In genomic region chr6:11297376-11297729, GRCh38 we compare ENCODE assay signal across 28 cellular contexts.
DNase-seq lines count a peak whose midpoint lies in the region; ATAC-seq, FAIRE-seq and TF ChIP-seq lines count a peak whose summit lies in the region.
"Had no signal": no experiment of that assay in that cellular context is flagged by ENCODE, and none has a peak within 500 bp of the region (broad histone marks: within the 10 kb centered on the region; RNA-seq: fewer than 3 reads in every experiment).

No MANE protein-coding gene starts in this region.

- no peak overlapping the region for H2AFZ ChIP-seq in H9 (ENCODE audit: low read length)
- H2AFZ ChIP-seq in neuronal stem cell (ENCODE audit: low read length) = no peak overlapping the region
- H2AFZ ChIP-seq: GM23338 had no signal

- peaks cover 12% of the 10 kb centered on the region in 2 experiments for H3K4me1 Mint-ChIP-seq in H9
- peaks cover 12% of the 10 kb centered on the region for H3K4me1 Mint-ChIP-seq in endothelial cell (ENCODE audit: unreplicated experiment)
- no peaks in the 10 kb centered on the region for H3K4me1 Mint-ChIP-seq in nephron
- H3K4me1 Mint-ChIP-seq: GM23338 had no signal

- H3K36me3 ChIP-seq in neuronal stem cell (replicated peaks in 1 of 2; ENCODE audit: control insufficient read depth in 2 of 2, insufficient read depth in 2 of 2, low read length in 2 of 2) (no peaks in the 10 kb centered on the region), aorta (ENCODE audit: control insufficient read depth in 1 of 2, insufficient read depth in 2 of 2, low read length in 1 of 2) (no peaks in the 10 kb centered on the region)
- H3K36me3 ChIP-seq: HAP-1 had no signal

- intact Hi-C loops in aorta (cut with DNase I) = no loop called here

- no peaks in the 10 kb centered on the region for H3K23me2 ChIP-seq in H9 (ENCODE audit: insufficient read length, low read depth, low read length, poor library complexity, severe bottlenecking)

- no peak for TF ChIP-seq EP300 in A549 (IDR thresholded peaks at IDR 0.05)

- 100% methylated on average over 1 of the region's 1 CpG for WGBS in A549 (ENCODE audit: missing lambda C conversion rate)
- no CpG with 5 or more reads among the region's 1 CpG for WGBS in H9 (ENCODE audit: extremely low coverage, insufficient read length, low lambda C conversion rate)
- WGBS in neuronal stem cell (ENCODE audit: extremely low coverage in 2 of 2, insufficient read length in 2 of 2, insufficient replicate concordance in 1 of 2), 2 donors = no CpG with 5 or more reads among the region's 1 CpG
- WGBS in aorta, 2 donors = 81 to 84% methylated on average over 1 of the region's 1 CpG

- H3K79me1 ChIP-seq in H9 (ENCODE audit: insufficient read depth, low read depth, low read length, poor library complexity, severe bottlenecking) (no peaks in the 10 kb centered on the region), neuronal stem cell (ENCODE audit: low read depth, low read length) (no peaks in the 10 kb centered on the region)

- DNase-seq in A549 (ENCODE audit: low read depth in 1 of 2, low spot score in 1 of 2) (no peak), H9 (no peak), endothelial cell (ENCODE audit: low spot score) (no peak), hepatic stellate cell (ENCODE audit: low spot score) (no peak), neuronal stem cell (ENCODE audit: low spot score) (no peak), aorta (no peak)
- DNase-seq: AML-193; CD4-positive, alpha-beta memory T cell; DMS79 treated with DMSO at 0.1 percent for 48 hours; GF-D8; NCI-H1048; NCI-H1417; NCI-H1694; NCI-H2081; NCI-H2227 treated with DMSO at 0.1 percent for 48 hours; NCI-H526 treated with DMSO at 0.1 percent for 48 hours; SHP77 treated with DMSO at 0.1 percent for 48 hours had no signal

- H3K4ac ChIP-seq in H9 (ENCODE audit: low read depth, low read length) = no peak overlapping the region
- H3K4ac ChIP-seq in neuronal stem cell (ENCODE audit: low read length) = no peak overlapping the region

- no peak overlapping the region for H2AK5ac ChIP-seq in H9 (ENCODE audit: insufficient read length, low read length)
- H2AK5ac ChIP-seq in neuronal stem cell (ENCODE audit: low read depth, low read length) = no peak overlapping the region

- TF ChIP-seq POLR2A in A549 (IDR thresholded peaks at IDR 0.05; ENCODE audit: low read length) = no peak

- H3K4me3 ChIP-seq in A549 (no peak overlapping the region), neuronal stem cell (ENCODE audit: low read length in 2 of 2) (no peak overlapping the region), aorta (ENCODE audit: low read length in 2 of 2) (no peak overlapping the region)
- H3K4me3 ChIP-seq: BLaER1 treated with 17β-estradiol and CSF1 and Interleukin-3, amounts not matched to agents 10 nM and 100 nM; GM23338; HAP-1 had no signal

- H4K8ac ChIP-seq in H9 (replicated peaks; ENCODE audit: insufficient read length, low read depth, low read length) = no peak overlapping the region
- H4K8ac ChIP-seq in neuronal stem cell (ENCODE audit: low read depth, low read length) = no peak overlapping the region

- H3K4me3 Mint-ChIP-seq in H9 (no peak overlapping the region), endothelial cell (ENCODE audit: unreplicated experiment) (no peak overlapping the region), nephron (no peak overlapping the region)
- H3K4me3 Mint-ChIP-seq: CD4-positive, alpha-beta memory T cell; GM23338; IgD-negative memory B cell had no signal

- FAIRE-seq in A549 (lab: Jason Lieb, UNC) = no peak
- FAIRE-seq: A204.1, GM12891 had no signal

- H3T11ph ChIP-seq in H9 (ENCODE audit: low read length) = no peak overlapping the region

- H3K79me2 ChIP-seq in H9 (ENCODE audit: insufficient read depth, low read length) = no peaks in the 10 kb centered on the region

- no peaks in the 10 kb centered on the region for H4K20me1 ChIP-seq in H9 (ENCODE audit: control insufficient read depth, insufficient read depth, insufficient read length)
- H4K20me1 ChIP-seq: BLaER1 treated with 17β-estradiol and CSF1 and Interleukin-3, amounts not matched to agents 10 nM and 100 nM had no signal

- H4K91ac ChIP-seq in H9 (ENCODE audit: insufficient read length, low read depth, low read length) (no peak overlapping the region), neuronal stem cell (ENCODE audit: low read depth, low read length, poor library complexity) (no peak overlapping the region)

- no peak for ATAC-seq in A549
- no peak for ATAC-seq in HG02973 (IDR thresholded peaks at IDR 0.05; ENCODE audit: unreplicated experiment)
- no peak for ATAC-seq in aorta (ENCODE audit: low FRiP score)
- ATAC-seq: GM23338, Panc1 had no signal

- H2BK5ac ChIP-seq in H9 (ENCODE audit: insufficient read length, low read length) = no peak overlapping the region
- no peak overlapping the region for H2BK5ac ChIP-seq in neuronal stem cell (ENCODE audit: low read length)

- H4K5ac ChIP-seq in H9 (ENCODE audit: insufficient read length, low read depth, low read length) = no peak overlapping the region

- H3K9me3 Mint-ChIP-seq in H9 (peaks cover 17 to 21% of the 10 kb centered on the region in 2 experiments), endothelial cell (ENCODE audit: unreplicated experiment) (peaks cover 4% of the 10 kb centered on the region), nephron (peaks cover 24% of the 10 kb centered on the region)

- H3K56ac ChIP-seq in H9 (ENCODE audit: insufficient read length, low read depth, low read length) = no peak overlapping the region

- H3K27ac ChIP-seq in A549 (peak overlapping the region; percentile 48 to 70; a peak in 5 of 6 replicates), H9 (ENCODE audit: insufficient read length, low read depth, low read length) (no peak overlapping the region), neuronal stem cell (replicated peaks; ENCODE audit: low read length) (no peak overlapping the region), aorta (ENCODE audit: low read depth in 1 of 2, low read length in 2 of 2) (no peak overlapping the region)
- H3K27ac ChIP-seq: BLaER1 treated with 17β-estradiol and CSF1 and Interleukin-3, amounts not matched to agents 10 nM and 100 nM; KMS-11; RWPE1 had no signal

- H2BK12ac ChIP-seq in H9 (ENCODE audit: insufficient read length, low read depth, low read length) = no peak overlapping the region
- no peak overlapping the region for H2BK12ac ChIP-seq in neuronal stem cell (ENCODE audit: low read length)

- H2BK15ac ChIP-seq in H9 (ENCODE audit: low read depth, low read length) (no peak overlapping the region), neuronal stem cell (ENCODE audit: low read length) (no peak overlapping the region)

- H3K9ac ChIP-seq in H9 (ENCODE audit: extremely low read depth, insufficient read length, low read length) = no peak overlapping the region
- no peak overlapping the region for H3K9ac ChIP-seq in neuronal stem cell (ENCODE audit: low read depth, low read length, poor library complexity)
- H3K9ac ChIP-seq: BLaER1 treated with 17β-estradiol and CSF1 and Interleukin-3, amounts not matched to agents 10 nM and 100 nM; KMS-11 had no signal

- H3K4me1 ChIP-seq in A549 = peaks cover 23% of the 10 kb centered on the region
- H3K4me1 ChIP-seq in H9 (ENCODE audit: insufficient read depth, low read length) = no peaks in the 10 kb centered on the region; the same call in 1 of the 2 replicates
- peaks cover 2 to 13% of the 10 kb centered on the region in 2 donors for H3K4me1 ChIP-seq in neuronal stem cell (ENCODE audit: control insufficient read depth in 2 of 2, insufficient read depth in 1 of 2, low read depth in 1 of 2, low read length in 2 of 2)
- H3K4me1 ChIP-seq in aorta (ENCODE audit: control insufficient read depth in 1 of 2, insufficient read depth in 2 of 2, low read length in 2 of 2) = no peaks in the 10 kb centered on the region

- H3K18ac ChIP-seq in H9 (ENCODE audit: insufficient read length, low read depth, low read length) (no peak overlapping the region), neuronal stem cell (ENCODE audit: low read length) (no peak overlapping the region)

- H2BK20ac ChIP-seq in H9 (ENCODE audit: low read depth, low read length, poor library complexity, severe bottlenecking) = peak overlapping the region; percentile 11

- no peak overlapping the region for H2BK120ac ChIP-seq in H9 (ENCODE audit: low read depth, low read length, poor library complexity, severe bottlenecking)
- H2BK120ac ChIP-seq in neuronal stem cell (ENCODE audit: low read depth, low read length) = no peak overlapping the region

- no peaks in the 10 kb centered on the region; the same call in 1 of the 2 replicates for H3K27me3 Mint-ChIP-seq in H9 (ENCODE audit: low read depth)
- H3K27me3 Mint-ChIP-seq in endothelial cell (ENCODE audit: unreplicated experiment) = peaks cover 2% of the 10 kb centered on the region
- H3K27me3 Mint-ChIP-seq in nephron (ENCODE audit: low read depth) = no peaks in the 10 kb centered on the region
- H3K27me3 Mint-ChIP-seq: CD4-positive, alpha-beta memory T cell; IgD-negative memory B cell had no signal

- H3K27me3 ChIP-seq in H9 (ENCODE audit: insufficient read depth, low read length) (no peaks in the 10 kb centered on the region), neuronal stem cell (ENCODE audit: control insufficient read depth in 3 of 3, insufficient read depth in 3 of 3, low read depth in 1 of 3, low read length in 3 of 3) (no peaks in the 10 kb centered on the region), aorta (ENCODE audit: control insufficient read depth in 1 of 2, insufficient read depth in 2 of 2, low read length in 1 of 2) (no peaks in the 10 kb centered on the region)
- H3K27me3 ChIP-seq: BLaER1 treated with 17β-estradiol and CSF1 and Interleukin-3, amounts not matched to agents 10 nM and 100 nM had no signal

- no peak for TF ChIP-seq CTCF in A549 (IDR thresholded peaks at IDR 0.05)
- no peak for TF ChIP-seq CTCF in H9 (conservative IDR thresholded peaks at IDR 0.05)
- no peak for TF ChIP-seq CTCF in endothelial cell (IDR thresholded peaks at IDR 0.05; ENCODE audit: unreplicated experiment)
- TF ChIP-seq CTCF in nephron (IDR thresholded peaks at IDR 0.05; ENCODE audit: unreplicated experiment in 3 of 3) = no peak

- H3K23ac ChIP-seq in H9 (ENCODE audit: insufficient read length, low read depth, low read length) (no peak overlapping the region), neuronal stem cell (ENCODE audit: low read depth, low read length, poor library complexity) (no peak overlapping the region)

- TF ChIP-seq RAD21 in A549 (conservative IDR thresholded peaks at IDR 0.05 in 1 of 2, IDR thresholded peaks at IDR 0.05 in 1 of 2) = no peak

- CTCF ChIA-PET in A549 (lab: Yijun Ruan, JAX) = interaction anchor here (0.8 to 1.7 kb wide), 3 partner anchors 9 to 199 kb away, joined by 3 to 4 read pairs (median 3); no protein-coding TSS in a partner anchor

- H3K27ac Mint-ChIP-seq in H9 (peak overlapping the region in 1 of 3 experiments; percentile 52; a peak in 1 of 7 replicates), endothelial cell (ENCODE audit: unreplicated experiment) (peak overlapping the region; percentile 43), nephron (peak overlapping the region; percentile 67 to 87 (median 80))
- H3K27ac Mint-ChIP-seq: CD4-positive, alpha-beta memory T cell; GM23338 had no signal

- H3K4me2 ChIP-seq in A549 (peak overlapping the region; percentile 31), H9 (ENCODE audit: insufficient read depth, insufficient read length, low read length) (no peak overlapping the region), neuronal stem cell (ENCODE audit: insufficient read depth, low read length, poor library complexity, severe bottlenecking) (no peak overlapping the region)
- H3K4me2 ChIP-seq: BLaER1 treated with 17β-estradiol and CSF1 and Interleukin-3, amounts not matched to agents 10 nM and 100 nM; GM23338; KMS-11 had no signal

- H3K14ac ChIP-seq in H9 (ENCODE audit: insufficient read depth, low read length) (no peak overlapping the region), neuronal stem cell (ENCODE audit: low read length) (no peak overlapping the region)

- H3K36me3 Mint-ChIP-seq in H9 (ENCODE audit: insufficient read depth in 1 of 3, low read depth in 3 of 3) (peaks cover 11 to 15% (median 12%) of the 10 kb centered on the region in 3 experiments), endothelial cell (ENCODE audit: low read depth, unreplicated experiment) (peaks cover 5% of the 10 kb centered on the region), nephron (ENCODE audit: low read depth) (peaks cover 12% of the 10 kb centered on the region)

- POLR2A ChIA-PET in A549 (lab: Yijun Ruan, JAX) = no interaction called here

- no peaks in the 10 kb centered on the region for H3K9me3 ChIP-seq in A549
- H3K9me3 ChIP-seq in H9 (ENCODE audit: control insufficient read depth, low read depth, low read length) = no peaks in the 10 kb centered on the region
- H3K9me3 ChIP-seq in neuronal stem cell (replicated peaks in 1 of 2; ENCODE audit: control insufficient read depth in 2 of 2, insufficient read depth in 1 of 2, low read depth in 1 of 2, low read length in 2 of 2) = peaks cover 0 to 1% of the 10 kb centered on the region in 2 donors
- peaks cover 4% of the 10 kb centered on the region for H3K9me3 ChIP-seq in aorta (ENCODE audit: control insufficient read depth, low read length)
- H3K9me3 ChIP-seq: HAP-1 had no signal

Comparison
In these comparisons a context has a peak if more than half of its experiments do, and no peak if none do; other contexts are left out.
1. H3K27ac ChIP-seq: peak in A549 (2 of 2); none in H9 (single experiment), neuronal stem cell (single experiment) and aorta (0 of 2).